Comparison of ENCODE assay signal across 22 cellular contexts in the genomic region with DNA sequence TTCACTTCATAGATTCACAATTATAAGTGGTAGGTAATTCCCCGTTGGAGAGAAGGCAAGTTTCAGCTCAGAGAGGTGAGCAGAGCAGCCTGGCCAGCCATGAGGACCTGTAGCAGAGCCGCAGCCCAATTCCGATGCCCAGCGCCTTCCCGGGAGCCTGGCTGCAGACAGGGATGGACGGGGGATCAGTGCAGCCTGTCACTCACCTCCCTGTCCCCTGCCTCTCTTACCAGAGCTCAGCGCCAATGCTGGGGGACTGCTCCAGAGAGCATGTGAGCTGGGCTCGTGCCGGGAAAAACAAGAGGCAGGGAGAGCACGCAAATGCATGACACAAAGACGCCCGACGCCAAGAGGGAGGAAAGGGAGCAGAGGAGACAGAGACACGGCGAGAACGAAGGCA.
"Had no signal": no experiment of that assay in that cellular context is flagged by ENCODE, and none has a peak within 500 bp of the region (broad histone marks: within the 10 kb centered on the region; RNA-seq: fewer than 3 reads in every experiment).

No MANE protein-coding gene starts in this region.

- H3K4me1 ChIP-seq: right lobe of liver had no signal

- H3K4me2 ChIP-seq: SK-N-SH had no signal

- H3K36me3 ChIP-seq: lower lobe of right lung, neutrophil, right lobe of liver, upper lobe of right lung had no signal

- H3K9ac ChIP-seq: SK-N-SH had no signal

- H3K4me1 Mint-ChIP-seq: activated CD4-positive, alpha-beta T cell treated with anti-CD3 and anti-CD28 coated beads for 36 hours; activated CD8-positive, alpha-beta memory T cell treated with anti-CD3 and anti-CD28 coated beads, Interleukin-2, amount 10 ng/mL, durations not matched to agents 7 days and 5 days; activated naive CD8-positive, alpha-beta T cell treated with anti-CD3 and anti-CD28 coated beads for 36 hours had no signal

- H3K4me3 ChIP-seq: lower lobe of right lung, right lobe of liver, upper lobe of right lung had no signal

- H3K4me3 Mint-ChIP-seq: activated CD4-positive, alpha-beta T cell treated with anti-CD3 and anti-CD28 coated beads for 36 hours; activated CD8-positive, alpha-beta memory T cell treated with anti-CD3 and anti-CD28 coated beads, Interleukin-2, amount 10 ng/mL, durations not matched to agents 7 days and 5 days; activated CD8-positive, alpha-beta T cell treated with anti-CD3 and anti-CD28 coated beads, Interleukin-2, amount 10 ng/mL, durations not matched to agents 7 days and 5 days; activated naive CD4-positive, alpha-beta T cell treated with anti-CD3 and anti-CD28 coated beads for 36 hours; activated naive CD8-positive, alpha-beta T cell treated with anti-CD3 and anti-CD28 coated beads for 36 hours; activated T-cell treated with anti-CD3 and anti-CD28 coated beads, Interleukin-2, amount 50 U/mL, for 72 hours; immature natural killer cell; natural killer cell treated with Interleukin-12 subunit alpha and Interleukin-12 subunit beta and Interleukin-15 and Interleukin-18, amount 100 ng/mL, for 72 hours had no signal

- H3K27ac ChIP-seq: lower lobe of right lung, right lobe of liver, upper lobe of right lung had no signal

- DNase-seq: activated CD4-positive, alpha-beta T cell treated with anti-CD3 and anti-CD28 coated beads for 36 hours; activated CD4-positive, CD25-positive, alpha-beta regulatory T cell; activated CD8-positive, alpha-beta memory T cell treated with anti-CD3 and anti-CD28 coated beads, Interleukin-2, amount 10 ng/mL, durations not matched to agents 7 days and 5 days; activated CD8-positive, alpha-beta T cell treated with anti-CD3 and anti-CD28 coated beads, Interleukin-2, amount 10 ng/mL, durations not matched to agents 7 days and 5 days; activated naive CD4-positive, alpha-beta T cell treated with anti-CD3 and anti-CD28 coated beads for 36 hours; activated naive CD8-positive, alpha-beta T cell treated with anti-CD3 and anti-CD28 coated beads for 36 hours; activated T-cell treated with anti-CD3 and anti-CD28 coated beads, Interleukin-2, amount 50 U/mL, for 72 hours; amniotic stem cell; caudate nucleus; effector CD8-positive, alpha-beta T cell; immature natural killer cell; kidney glomerular epithelial cell; lower lobe of right lung; mesenchymal stem cell; SK-N-SH; stimulated activated CD4-positive, alpha-beta T cell treated with anti-CD3 and anti-CD28 coated beads, Interleukin-2, amount 100 ng/mL, for 48 hours; stimulated activated naive CD4-positive, alpha-beta T cell treated with Interleukin-2 at 50 U/mL for 16 hours; upper lobe of right lung had no signal

- H3K9me3 Mint-ChIP-seq: activated naive CD8-positive, alpha-beta T cell treated with anti-CD3 and anti-CD28 coated beads for 36 hours had no signal

- ATAC-seq: activated CD4-positive, alpha-beta T cell treated with anti-CD3 and anti-CD28 coated beads for 36 hours; activated CD8-positive, alpha-beta memory T cell treated with anti-CD3 and anti-CD28 coated beads, Interleukin-2, amount 10 ng/mL, durations not matched to agents 7 days and 5 days; activated CD8-positive, alpha-beta T cell treated with anti-CD3 and anti-CD28 coated beads, Interleukin-2, amount 10 ng/mL, durations not matched to agents 7 days and 5 days; activated T-cell treated with anti-CD3 and anti-CD28 coated beads, Interleukin-2, amount 50 U/mL, for 72 hours; left lobe of liver; lower lobe of right lung; natural killer cell treated with Interleukin-12 subunit alpha and Interleukin-12 subunit beta and Interleukin-15 and Interleukin-18, amount 100 ng/mL, for 72 hours; right lobe of liver; upper lobe of right lung had no signal

- H3K36me3 Mint-ChIP-seq: activated naive CD8-positive, alpha-beta T cell treated with anti-CD3 and anti-CD28 coated beads for 36 hours; natural killer cell treated with Interleukin-12 subunit alpha and Interleukin-12 subunit beta and Interleukin-15 and Interleukin-18, amount 100 ng/mL, for 72 hours had no signal

- H3K9me3 ChIP-seq: lower lobe of right lung, neutrophil, right lobe of liver, upper lobe of right lung had no signal

- H3K27me3 Mint-ChIP-seq: activated CD4-positive, alpha-beta T cell treated with anti-CD3 and anti-CD28 coated beads for 36 hours; activated CD8-positive, alpha-beta memory T cell treated with anti-CD3 and anti-CD28 coated beads, Interleukin-2, amount 10 ng/mL, durations not matched to agents 7 days and 5 days; activated naive CD8-positive, alpha-beta T cell treated with anti-CD3 and anti-CD28 coated beads for 36 hours had no signal

- H3K27ac Mint-ChIP-seq: activated CD4-positive, alpha-beta T cell treated with anti-CD3 and anti-CD28 coated beads for 36 hours; activated CD8-positive, alpha-beta memory T cell treated with anti-CD3 and anti-CD28 coated beads, Interleukin-2, amount 10 ng/mL, durations not matched to agents 7 days and 5 days; activated CD8-positive, alpha-beta T cell treated with anti-CD3 and anti-CD28 coated beads, Interleukin-2, amount 10 ng/mL, durations not matched to agents 7 days and 5 days; activated naive CD4-positive, alpha-beta T cell treated with anti-CD3 and anti-CD28 coated beads for 36 hours; activated naive CD8-positive, alpha-beta T cell treated with anti-CD3 and anti-CD28 coated beads for 36 hours; activated T-cell treated with anti-CD3 and anti-CD28 coated beads, Interleukin-2, amount 50 U/mL, for 72 hours; immature natural killer cell; natural killer cell treated with Interleukin-12 subunit alpha and Interleukin-12 subunit beta and Interleukin-15 and Interleukin-18, amount 100 ng/mL, for 72 hours had no signal

- H3K27me3 ChIP-seq: neutrophil, right lobe of liver, upper lobe of right lung had no signal
